Comparison of ENCODE assay signal across 8 cellular contexts in the genomic region with DNA sequence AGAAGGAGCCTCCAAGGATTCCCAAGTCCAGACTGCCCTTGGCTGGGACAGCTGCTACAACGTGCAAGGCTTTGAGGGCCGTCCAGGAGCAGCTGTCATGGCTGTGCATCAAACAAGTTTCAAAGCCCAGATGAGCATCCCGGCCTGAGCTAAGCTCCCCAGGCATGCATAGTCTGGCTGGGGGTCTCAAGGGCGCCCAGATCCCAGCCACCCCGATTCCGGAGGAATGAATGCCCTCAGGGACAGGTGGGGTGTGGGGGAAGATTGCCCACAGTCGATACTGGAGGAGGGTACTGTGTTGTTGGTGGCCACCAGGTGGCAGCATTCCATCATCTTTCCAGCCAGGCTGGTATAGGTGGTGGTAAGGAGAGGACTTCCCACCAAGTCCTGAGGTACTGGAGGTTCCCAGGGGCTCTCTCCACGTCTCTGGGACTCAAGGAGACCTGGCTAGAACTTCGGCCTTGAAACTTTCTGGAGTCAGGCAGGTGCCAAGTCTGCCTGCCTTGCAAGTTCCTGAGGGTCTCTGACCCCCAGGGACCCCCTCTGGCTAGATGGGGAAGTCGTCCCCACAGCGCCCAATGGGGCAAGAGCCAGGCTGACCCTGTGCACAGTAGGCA. TPM values are rescaled to one million over a fixed set of nuclear protein-coding genes. Genes with fewer than 3 reads are reported as not detected.
DNase-seq lines count a peak whose midpoint lies in the region; ATAC-seq and TF ChIP-seq lines count a peak whose summit lies in the region.

No MANE protein-coding gene starts in this region.

- no peak overlapping the region for H3K27ac Mint-ChIP-seq in activated naive CD4-positive, alpha-beta T cell treated with anti-CD3 and anti-CD28 coated beads, Interleukin-2, amount 10 ng/mL, durations not matched to agents 7 days and 5 days

- TF ChIP-seq CTCF in GM13977 (IDR thresholded peaks at IDR 0.05; ENCODE audit: extremely low read depth, insufficient read depth, missing control alignments) (peak; percentile 78), psoas muscle (IDR thresholded peaks at IDR 0.05) (peak; percentile 87)

- H3K27ac ChIP-seq in SJSA1 (no peak overlapping the region), psoas muscle (no peak overlapping the region), aorta (ENCODE audit: low read depth in 1 of 2, low read length in 2 of 2) (no peak overlapping the region)

- peak; percentile 75 for DNase-seq in ACHN
- DNase-seq in GM13977 (ENCODE audit: low spot score) = peak; percentile 90
- peak; percentile 53 to 73 for DNase-seq in SJSA1 (ENCODE audit: low read depth in 1 of 2, low spot score in 2 of 2)
- peak; percentile 82 for DNase-seq in activated naive CD4-positive, alpha-beta T cell treated with anti-CD3 and anti-CD28 coated beads, Interleukin-2, amount 10 ng/mL, durations not matched to agents 7 days and 5 days
- DNase-seq in Right ventricle myocardium superior = peak; percentile 78
- DNase-seq in psoas muscle = peak; percentile 72 to 88
- DNase-seq in aorta = peak; percentile 85 to 94

- 18 to 26% (median 23%) methylated on average over 11 of the region's 11 CpGs for WGBS in psoas muscle, 3 donors
- 22% methylated on average over 11 of the region's 11 CpGs for WGBS in aorta, 2 donors

- H3K27me3 Mint-ChIP-seq in activated naive CD4-positive, alpha-beta T cell treated with anti-CD3 and anti-CD28 coated beads, Interleukin-2, amount 10 ng/mL, durations not matched to agents 7 days and 5 days = no peaks in the 10 kb centered on the region

- no peak overlapping the region for H3K4me3 ChIP-seq in SJSA1
- H3K4me3 ChIP-seq in psoas muscle = no peak overlapping the region
- no peak overlapping the region for H3K4me3 ChIP-seq in aorta (ENCODE audit: low read length in 2 of 2)

- H3K4me3 Mint-ChIP-seq in activated naive CD4-positive, alpha-beta T cell treated with anti-CD3 and anti-CD28 coated beads, Interleukin-2, amount 10 ng/mL, durations not matched to agents 7 days and 5 days = no peak overlapping the region

- no peaks in the 10 kb centered on the region for H3K4me1 Mint-ChIP-seq in activated naive CD4-positive, alpha-beta T cell treated with anti-CD3 and anti-CD28 coated beads, Interleukin-2, amount 10 ng/mL, durations not matched to agents 7 days and 5 days

- intact Hi-C loops in Right ventricle myocardium superior (cut with DNase I) (loop anchor here (1.0 kb wide), 1 partner anchor 68 kb away; no protein-coding TSS in a partner anchor), psoas muscle (cut with DNase I) (loop anchor here (1.0 to 5.0 kb wide), 3 partner anchors 68 to 151 kb away; no protein-coding TSS in a partner anchor), aorta (cut with DNase I) (loop anchor here (1.0 to 10.0 kb wide), 3 partner anchors 67 to 153 kb away; a partner anchor contains a TSS)

- no peak for TF ChIP-seq EP300 in Ishikawa (IDR thresholded peaks at IDR 0.05; ENCODE audit: borderline replicate concordance)

- ATAC-seq in Right ventricle myocardium superior (ENCODE audit: poor library complexity) (peak; percentile 87), psoas muscle (peak; percentile 84 to 90 (median 86)), aorta (ENCODE audit: low FRiP score) (peak; percentile 87)

- H3K36me3 ChIP-seq in SJSA1 (peaks cover 57% of the 10 kb centered on the region), psoas muscle (ENCODE audit: insufficient read depth in 1 of 2, low read depth in 1 of 2) (peaks cover 4 to 50% of the 10 kb centered on the region in 2 donors), aorta (ENCODE audit: control insufficient read depth in 1 of 2, insufficient read depth in 2 of 2, low read length in 1 of 2) (peaks cover 3 to 14% of the 10 kb centered on the region in 2 donors)

- in situ Hi-C loops in ACHN (cut with HindIII; ENCODE audit: low pct_ligation_motif_present, low pct_unique_long_range_greater_than_20kb, low sequenced_read_pairs) = no loop called here
- in situ Hi-C loops in GM13977 (cut with MboI; ENCODE audit: low pct_unique_long_range_greater_than_20kb, low sequenced_read_pairs, unreplicated experiment) = no loop called here

- H3K4me1 ChIP-seq in SJSA1 (replicated peaks) (no peaks in the 10 kb centered on the region), psoas muscle (peaks cover 4% of the 10 kb centered on the region), aorta (ENCODE audit: control insufficient read depth in 1 of 2, insufficient read depth in 2 of 2, low read length in 2 of 2) (no peaks in the 10 kb centered on the region)

- no peaks in the 10 kb centered on the region for H3K9me3 Mint-ChIP-seq in activated naive CD4-positive, alpha-beta T cell treated with anti-CD3 and anti-CD28 coated beads, Interleukin-2, amount 10 ng/mL, durations not matched to agents 7 days and 5 days

- H3K27me3 ChIP-seq in SJSA1 (replicated peaks) (no peaks in the 10 kb centered on the region), psoas muscle (ENCODE audit: insufficient read depth in 3 of 3, low read length in 2 of 3) (no peaks in the 10 kb centered on the region), aorta (ENCODE audit: control insufficient read depth in 1 of 2, insufficient read depth in 2 of 2, low read length in 1 of 2) (no peaks in the 10 kb centered on the region)

- peak; percentile 97 for TF ChIP-seq RAD21 in Ishikawa (IDR thresholded peaks at IDR 0.05; ENCODE audit: low read depth)

- H3K9me3 ChIP-seq in SJSA1 (replicated peaks) (no peaks in the 10 kb centered on the region), psoas muscle (no peaks in the 10 kb centered on the region), aorta (ENCODE audit: control insufficient read depth, low read length) (no peaks in the 10 kb centered on the region)

- CTCF ChIA-PET in activated naive CD4-positive, alpha-beta T cell treated with anti-CD3 and anti-CD28 coated beads, Interleukin-2, amount 10 ng/mL, durations not matched to agents 7 days and 5 days (lab: Charles Lee) = interaction anchor here (0.6 to 4.5 kb wide), 18 partner anchors 7 to 126 kb away, joined by 3 to 30 read pairs (median 4); a partner anchor contains a TSS

- H3K36me3 Mint-ChIP-seq in activated naive CD4-positive, alpha-beta T cell treated with anti-CD3 and anti-CD28 coated beads, Interleukin-2, amount 10 ng/mL, durations not matched to agents 7 days and 5 days = peaks cover 26% of the 10 kb centered on the region

TF ChIP-seq in Ishikawa, 13 proteins besides CTCF, POLR2A, EP300 and RAD21:
- no peak for TF ChIP-seq NFIC (IDR thresholded peaks at IDR 0.05)
- TF ChIP-seq ZBTB7A (IDR thresholded peaks at IDR 0.05; ENCODE audit: low read depth) = peak; percentile 26; the same call in 1 of the 2 replicates

RNA-seq across cellular contexts. Expression of a gene that starts 32.8 kb away (rescaled TPM):
- total RNA-seq in SJSA1 (2014; rRNA removed; shearing (Covaris generic)) = 65.3 and 84.6 TPM in 2 replicates
- total RNA-seq in Right ventricle myocardium superior (56.7 TPM), psoas muscle (10 to 100 TPM; 35.6 to 61.4 (median 55.2) TPM), aorta (100 to 1,000 TPM; 151 to 222 TPM)
- polyA plus RNA-seq in psoas muscle (10 to 100 TPM; 30.7 to 35.0 (median 31.1) TPM), aorta (100 to 1,000 TPM in 1 of 2 donors, 10 to 100 TPM in 1; 21.0 to 164 TPM)

RNA-seq across cellular contexts. Expression of a gene that starts 33.6 kb away (rescaled TPM):
- 0.58 and 1.9 TPM in 2 replicates for total RNA-seq in SJSA1 (2014; rRNA removed; shearing (Covaris generic))
- total RNA-seq in Right ventricle myocardium superior = 10.8 TPM
- total RNA-seq in psoas muscle = 10 to 100 TPM in 3 of 4 donors, 1 to 10 TPM in 1; 7.0 to 13.7 (median 12.3) TPM
- 1 to 10 TPM; 4.7 to 7.6 (median 6.8) TPM for polyA plus RNA-seq in psoas muscle
- 10 to 100 TPM; 39.2 to 40.3 TPM for total RNA-seq in aorta
- 10 to 100 TPM; 10.3 to 17.4 TPM for polyA plus RNA-seq in aorta
